ENCODE assay signal across 19 cellular contexts in genomic region chr12:98868076-98868475, GRCh38.
DNase-seq lines count a peak whose midpoint lies in the region; ATAC-seq lines count a peak whose summit lies in the region.
"Had no signal": no experiment of that assay in that cellular context is flagged by ENCODE, and none has a peak within 500 bp of the region (broad histone marks: within the 10 kb centered on the region; RNA-seq: fewer than 3 reads in every experiment).

No MANE protein-coding gene starts in this region.

- no peak overlapping the region for H2BK12ac ChIP-seq in trophoblast cell (ENCODE audit: low read length)

- intact Hi-C loops in head of caudate nucleus (cut with DNase I) = no loop called here

- H3K79me1 ChIP-seq in trophoblast cell (ENCODE audit: low read length) = no peaks in the 10 kb centered on the region

- no peak overlapping the region for H4K12ac ChIP-seq in trophoblast cell (ENCODE audit: low read depth, low read length)

- no peak overlapping the region for H2BK5ac ChIP-seq in trophoblast cell (ENCODE audit: low read depth, low read length, poor library complexity)

- H3K27me3 ChIP-seq in trophoblast cell (ENCODE audit: insufficient read depth, low read length) = no peaks in the 10 kb centered on the region

- no peaks in the 10 kb centered on the region for H3K36me3 ChIP-seq in trophoblast cell (ENCODE audit: control insufficient read depth in 1 of 2, insufficient read depth in 2 of 2, low read length in 2 of 2)

- H4K8ac ChIP-seq in trophoblast cell (ENCODE audit: low read depth, low read length) = no peak overlapping the region

- H3K4me3 ChIP-seq in trophoblast cell (ENCODE audit: low read depth, low read length) = no peak overlapping the region
- H3K4me3 ChIP-seq: GM12878, GM23338 had no signal

- no peaks in the 10 kb centered on the region for H3K4me1 Mint-ChIP-seq in activated T-cell treated with anti-CD3 and anti-CD28 coated beads, Interleukin-2, amount 50 U/mL, for 4 hours (ENCODE audit: low read depth)
- H3K4me1 Mint-ChIP-seq: B cell had no signal

- H3K4me3 Mint-ChIP-seq in activated T-cell treated with anti-CD3 and anti-CD28 coated beads, Interleukin-2, amount 50 U/mL, for 4 hours = no peak overlapping the region
- H3K4me3 Mint-ChIP-seq: B cell; CD4-positive, alpha-beta T cell; GM23338 had no signal

- no peak for ATAC-seq in GM18498 (IDR thresholded peaks at IDR 0.05; ENCODE audit: unreplicated experiment)
- no peak for ATAC-seq in GM18870 (IDR thresholded peaks at IDR 0.05; ENCODE audit: unreplicated experiment)
- no peak for ATAC-seq in activated T-cell treated with anti-CD3 and anti-CD28 coated beads, Interleukin-2, amount 50 U/mL, for 4 hours
- ATAC-seq: GM12878, GM23338, HepG2 had no signal

- no peak overlapping the region for H2BK120ac ChIP-seq in trophoblast cell (ENCODE audit: insufficient read depth, low read length, poor library complexity)

- no peak overlapping the region for H3K18ac ChIP-seq in trophoblast cell (ENCODE audit: low read length)

- no peak overlapping the region for H3K4ac ChIP-seq in trophoblast cell (ENCODE audit: low read depth, low read length)

- H3K36me3 Mint-ChIP-seq in activated T-cell treated with anti-CD3 and anti-CD28 coated beads, Interleukin-2, amount 50 U/mL, for 4 hours (ENCODE audit: insufficient read depth) = no peaks in the 10 kb centered on the region

- no peak overlapping the region for H3K23ac ChIP-seq in trophoblast cell (ENCODE audit: low read length)

- H3K79me2 ChIP-seq in trophoblast cell (ENCODE audit: control insufficient read depth, insufficient read depth, low read length, poor library complexity) = no peaks in the 10 kb centered on the region

- H3K4me1 ChIP-seq in trophoblast cell (ENCODE audit: control insufficient read depth in 1 of 2, insufficient read depth in 2 of 2, low read length in 2 of 2) = no peaks in the 10 kb centered on the region

- no peaks in the 10 kb centered on the region for H3K9me3 Mint-ChIP-seq in activated T-cell treated with anti-CD3 and anti-CD28 coated beads, Interleukin-2, amount 50 U/mL, for 4 hours
- H3K9me3 Mint-ChIP-seq: CD4-positive, alpha-beta T cell had no signal

- H3K27ac ChIP-seq in angular gyrus (ENCODE audit: low read depth, low read length) (peak overlapping the region; percentile 74), trophoblast cell (ENCODE audit: low read depth, low read length) (no peak overlapping the region), temporal lobe (ENCODE audit: low read depth, low read length) (peak overlapping the region; percentile 96)

- no peaks in the 10 kb centered on the region for H3K9me3 ChIP-seq in trophoblast cell (ENCODE audit: insufficient read depth, low read depth, low read length)

- peak in 40 of 42 donors; percentile 35 to 91 (median 73) for DNase-seq in head of caudate nucleus
- no peak for DNase-seq in trophoblast cell
- no peak for DNase-seq in activated T-cell treated with anti-CD3 and anti-CD28 coated beads, Interleukin-2, amount 50 U/mL, for 4 hours
- DNase-seq: 8988T; ACHN; C1 segment of cervical spinal cord; Calu3; CD4-positive, alpha-beta T cell; DMS 273 treated with DMSO at 0.1 percent for 48 hours; DMS79; H7 had no signal

- H4K91ac ChIP-seq in trophoblast cell (ENCODE audit: low read depth, low read length) = no peak overlapping the region

- H3K4me2 ChIP-seq in trophoblast cell (ENCODE audit: low read length) = no peak overlapping the region
- H3K4me2 ChIP-seq: GM23338 had no signal

- peaks cover 13% of the 10 kb centered on the region for H3K27me3 Mint-ChIP-seq in activated T-cell treated with anti-CD3 and anti-CD28 coated beads, Interleukin-2, amount 50 U/mL, for 4 hours (ENCODE audit: low read depth)

- H3K9ac ChIP-seq in trophoblast cell (ENCODE audit: low read length) = peak overlapping the region; percentile 41

- no CpG with 5 or more reads among the region's 6 CpGs for WGBS in trophoblast cell (ENCODE audit: extremely low coverage, insufficient coverage, insufficient read length)

- no peak overlapping the region for H2AFZ ChIP-seq in trophoblast cell (ENCODE audit: insufficient read depth, low read length, poor library complexity)
- H2AFZ ChIP-seq: GM23338 had no signal

- no peak overlapping the region for H3K14ac ChIP-seq in trophoblast cell (ENCODE audit: low read length)

- H2AK5ac ChIP-seq in trophoblast cell (ENCODE audit: low read length) = no peak overlapping the region

Comparison
In these comparisons a context has a peak if more than half of its experiments do, and no peak if none do; other contexts are left out.
1. DNase-seq: peak in head of caudate nucleus (40 of 42); none in trophoblast cell (0 of 2) and activated T-cell treated with anti-CD3 and anti-CD28 coated beads, Interleukin-2, amount 50 U/mL, for 4 hours (single experiment).